ENCODE assay signal across 8 cellular contexts in the genomic region with DNA sequence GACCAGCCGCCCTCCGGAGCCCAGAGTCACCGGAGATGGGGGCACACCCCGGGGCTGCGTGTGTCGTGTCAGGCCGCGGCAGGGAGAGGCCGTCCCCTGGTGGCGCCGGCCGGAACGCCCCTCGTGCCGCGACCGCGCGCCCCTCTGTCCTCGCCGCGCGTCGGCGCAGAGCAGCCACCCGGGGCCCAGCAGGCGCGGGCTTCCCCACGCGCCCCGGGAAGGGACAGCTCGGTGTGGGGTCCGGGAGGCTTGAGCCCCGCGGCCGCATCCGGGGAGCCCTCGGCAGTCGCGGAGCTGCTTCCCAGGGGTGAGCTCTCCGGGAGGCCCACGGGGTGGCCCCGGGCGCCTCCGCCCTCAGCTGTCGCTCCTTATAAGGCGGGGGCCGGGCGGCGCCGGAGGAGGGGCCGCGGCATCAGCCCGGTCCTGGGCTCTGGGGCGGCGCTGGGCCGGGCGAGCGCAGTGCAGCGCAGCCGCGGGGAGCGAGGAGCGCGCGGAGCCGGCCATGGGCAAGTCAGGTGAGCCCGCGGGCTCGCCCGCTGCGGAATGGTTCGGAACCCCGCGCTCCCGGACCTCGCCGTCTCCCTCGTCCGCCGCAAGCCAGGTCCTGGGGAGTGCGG. TPM values are rescaled to one million over a fixed set of nuclear protein-coding genes. Genes with fewer than 3 reads are reported as not detected.
DNase-seq lines count a peak whose midpoint lies in the region; ATAC-seq, FAIRE-seq and TF ChIP-seq lines count a peak whose summit lies in the region.

A gene with protein sequence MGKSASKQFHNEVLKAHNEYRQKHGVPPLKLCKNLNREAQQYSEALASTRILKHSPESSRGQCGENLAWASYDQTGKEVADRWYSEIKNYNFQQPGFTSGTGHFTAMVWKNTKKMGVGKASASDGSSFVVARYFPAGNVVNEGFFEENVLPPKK (plus strand): TSS at position 457 of the 617 bp plus-strand sequence. CDS start 46 bp downstream, at position 503.

- peaks cover 45% of the 10 kb centered on the region for H4K20me1 ChIP-seq in astrocyte (ENCODE audit: insufficient read depth, low read length)
- H4K20me1 ChIP-seq in hepatocyte (ENCODE audit: insufficient read depth, poor library complexity, severe bottlenecking), result no peaks in the 10 kb centered on the region

- H3K4me2 ChIP-seq in astrocyte (ENCODE audit: low read length), result peak within 1 kb of the TSS; percentile 99
- H3K4me2 ChIP-seq in hepatocyte, result peak within 1 kb of the TSS; percentile 90

- H3K9me3 Mint-ChIP-seq in astrocyte (ENCODE audit: unreplicated experiment), result peaks cover 4% of the 10 kb centered on the region

- FAIRE-seq in astrocyte (lab: Jason Lieb, UNC), result no peak

- H3K27me3 ChIP-seq in astrocyte (ENCODE audit: insufficient read depth, low read length) (no peaks in the 10 kb centered on the region), hepatocyte (peaks cover 35% of the 10 kb centered on the region)

- no peaks in the 10 kb centered on the region for H3K36me3 ChIP-seq in ES-I3 (ENCODE audit: insufficient read depth, low read length)
- no peaks in the 10 kb centered on the region for H3K36me3 ChIP-seq in astrocyte (ENCODE audit: insufficient read depth, low read length)
- no peaks in the 10 kb centered on the region for H3K36me3 ChIP-seq in hepatocyte (replicated peaks; ENCODE audit: insufficient read depth, low read depth)

- H3K4me3 ChIP-seq in Jurkat, Clone E6-1 (ENCODE audit: low read length), result peak within 1 kb of the TSS; percentile 65
- H3K4me3 ChIP-seq in astrocyte (ENCODE audit: insufficient read depth, low read depth, low read length), result peak within 1 kb of the TSS; percentile 83
- peak within 1 kb of the TSS; percentile 76 for H3K4me3 ChIP-seq in hepatocyte

- H3K27ac ChIP-seq in astrocyte (ENCODE audit: low read depth, low read length), result no peak within 1 kb of the TSS
- H3K27ac ChIP-seq in hepatocyte, result no peak within 1 kb of the TSS

- peak within 1 kb of the TSS; percentile 96 for H3K4me3 Mint-ChIP-seq in astrocyte (ENCODE audit: unreplicated experiment)

- H3K9me2 ChIP-seq in hepatocyte (replicated peaks; ENCODE audit: insufficient read depth), result no peaks in the 10 kb centered on the region

- peaks cover 38% of the 10 kb centered on the region for H3K4me1 Mint-ChIP-seq in astrocyte (ENCODE audit: low read depth, unreplicated experiment)

- DNase-seq in Jurkat, Clone E6-1 (ENCODE audit: low read depth, low spot score), result peak; percentile 53
- DNase-seq in T-helper 22 cell (ENCODE audit: low read depth) (peak; percentile 68), astrocyte (ENCODE audit: low read depth) (no peak), hepatocyte (ENCODE audit: low spot score) (peak; percentile 82), retina (peak; percentile 78), NCI-H446 treated with DMSO at 0.1 percent for 48 hours (lab: John Stamatoyannopoulos, UW) (no peak)

- H2AFZ ChIP-seq in astrocyte (ENCODE audit: low read depth, low read length) (peak within 1 kb of the TSS; percentile 81), hepatocyte (peak within 1 kb of the TSS; percentile 87)

- H3K27ac Mint-ChIP-seq in astrocyte (ENCODE audit: unreplicated experiment), result peak within 1 kb of the TSS; percentile 86

- H3K36me3 Mint-ChIP-seq in astrocyte (ENCODE audit: low read depth, unreplicated experiment), result peaks cover 6% of the 10 kb centered on the region

- H3K9me3 ChIP-seq in ES-I3 (ENCODE audit: control insufficient read depth, insufficient read depth, low read length), result no peaks in the 10 kb centered on the region
- no peaks in the 10 kb centered on the region for H3K9me3 ChIP-seq in astrocyte (ENCODE audit: insufficient read depth, low read depth, low read length)
- H3K9me3 ChIP-seq in hepatocyte (ENCODE audit: low read depth), result no peaks in the 10 kb centered on the region

- H3K27me3 Mint-ChIP-seq in astrocyte (ENCODE audit: low read depth, unreplicated experiment), result no peaks in the 10 kb centered on the region

- no peak for TF ChIP-seq CTCF in astrocyte (IDR thresholded peaks at IDR 0.05; ENCODE audit: insufficient read depth, low read depth, low read length)
- peak; percentile 9 for TF ChIP-seq CTCF in hepatocyte (IDR thresholded peaks at IDR 0.05; ENCODE audit: poor library complexity)

- peaks cover 42% of the 10 kb centered on the region for H3K79me2 ChIP-seq in astrocyte (ENCODE audit: insufficient read depth, low read length)
- H3K79me2 ChIP-seq in hepatocyte, result no peaks in the 10 kb centered on the region

- H3K4me1 ChIP-seq in ES-I3 (ENCODE audit: insufficient read depth, low read length), result peaks cover 10% of the 10 kb centered on the region
- peaks cover 26% of the 10 kb centered on the region for H3K4me1 ChIP-seq in astrocyte (ENCODE audit: insufficient read depth, low read length)
- peaks cover 9% of the 10 kb centered on the region for H3K4me1 ChIP-seq in hepatocyte (ENCODE audit: insufficient read depth)

- ATAC-seq in GM21529 (IDR thresholded peaks at IDR 0.05; ENCODE audit: unreplicated experiment), result peak; percentile 96

- under 1% methylated on average over 27 of the region's 82 CpGs for WGBS in hepatocyte (ENCODE audit: low lambda C conversion rate, missing lambda C conversion rate)

- H3K9ac ChIP-seq in ES-I3 (ENCODE audit: low read depth, low read length) (peak within 1 kb of the TSS; percentile 69), astrocyte (ENCODE audit: low read length) (peak within 1 kb of the TSS; percentile 84)

RNA-seq across cellular contexts. Expression of the gene that starts here (rescaled TPM):
- 61.0 TPM for polyA plus RNA-seq in Jurkat, Clone E6-1 (2012; ENCODE audit: insufficient read depth, insufficient read length)
- total RNA-seq in astrocyte (150 and 157 TPM in 2 replicates), hepatocyte (9.8 and 14.1 TPM in 2 replicates)
- polyA plus RNA-seq in hepatocyte, result 12.6 and 20.1 TPM in 2 replicates

Comparison
In these comparisons a context has a peak if more than half of its experiments do, and no peak if none do; other contexts are left out.
1. DNase-seq: peak in Jurkat, Clone E6-1 (single experiment), T-helper 22 cell (single experiment), hepatocyte (single experiment) and retina (single experiment); none in astrocyte (single experiment) and NCI-H446 treated with DMSO at 0.1 percent for 48 hours (single experiment).
2. Peak in every context shown above with its lines, with median percentiles within 50 percentile points of each other: H3K4me3 ChIP-seq.